In genomic region chr11:9351956-9352355, GRCh38 we compare ENCODE assay signal across 16 cellular contexts. TPM values are rescaled to one million over a fixed set of nuclear protein-coding genes. Genes with fewer than 3 reads are reported as not detected.
DNase-seq lines count a peak whose midpoint lies in the region; ATAC-seq and TF ChIP-seq lines count a peak whose summit lies in the region.
"Had no signal": no experiment of that assay in that cellular context is flagged by ENCODE, and none has a peak within 500 bp of the region (broad histone marks: within the 10 kb centered on the region; RNA-seq: fewer than 3 reads in every experiment).

No MANE protein-coding gene starts in this region.

- DNase-seq in AG08396 (ENCODE audit: low spot score) (peak; percentile 14), HCEC 1CT (peak; percentile 25), RWPE2 (ENCODE audit: low spot score) (no peak), foreskin keratinocyte (peak; percentile 64 to 84), NAMALWA (ENCODE audit: low spot score) (no peak), upper lobe of left lung (no peak), SJCRH30 (no peak), ACHN (no peak)
- DNase-seq: Calu3; CD4-positive, CD25-positive, alpha-beta regulatory T cell; NCI-H1930; NCI-H2171; NCI-H510A; NCI-H82; Peyer's patch; SIG-M5 had no signal

- H3K4me3 ChIP-seq in RWPE2 (ENCODE audit: severe bottlenecking) (no peak overlapping the region), upper lobe of left lung (no peak overlapping the region), SJCRH30 (no peak overlapping the region)
- H3K4me3 ChIP-seq: Peyer's patch had no signal

- TF ChIP-seq CTCF in RWPE2 (IDR thresholded peaks at IDR 0.05; ENCODE audit: poor library complexity, severe bottlenecking) (no peak), foreskin keratinocyte (conservative IDR thresholded peaks at IDR 0.05) (no peak), upper lobe of left lung (IDR thresholded peaks at IDR 0.05) (no peak)

- no peak for TF ChIP-seq POLR2A in upper lobe of left lung (IDR thresholded peaks at IDR 0.05)

- TF ChIP-seq EP300 in upper lobe of left lung (IDR thresholded peaks at IDR 0.05), result no peak

- in situ Hi-C loops in ACHN (cut with HindIII; ENCODE audit: low pct_ligation_motif_present, low pct_unique_long_range_greater_than_20kb, low sequenced_read_pairs), result no loop called here

- H3K27ac ChIP-seq in RWPE2 (ENCODE audit: poor library complexity, severe bottlenecking), result no peak overlapping the region
- peak overlapping the region; percentile 36 for H3K27ac ChIP-seq in foreskin keratinocyte
- H3K27ac ChIP-seq in upper lobe of left lung, result no peak overlapping the region
- no peak overlapping the region for H3K27ac ChIP-seq in SJCRH30
- H3K27ac ChIP-seq: Peyer's patch had no signal

- peak; percentile 36; the same call in 1 of the 3 replicates for ATAC-seq in RWPE2 (ENCODE audit: low read depth)
- peak; percentile 96 for ATAC-seq in foreskin keratinocyte
- no peak for ATAC-seq in upper lobe of left lung (ENCODE audit: low FRiP score in 2 of 2)

- H3K9me3 ChIP-seq in RWPE2 (ENCODE audit: severe bottlenecking) (no peaks in the 10 kb centered on the region), upper lobe of left lung (no peaks in the 10 kb centered on the region), SJCRH30 (replicated peaks) (no peaks in the 10 kb centered on the region; the same call in 1 of the 2 replicates)
- H3K9me3 ChIP-seq: Peyer's patch had no signal

- H3K4me1 ChIP-seq in RWPE2 (ENCODE audit: insufficient read depth, poor library complexity, severe bottlenecking), result no peaks in the 10 kb centered on the region
- H3K4me1 ChIP-seq in foreskin keratinocyte, result no peaks in the 10 kb centered on the region
- H3K4me1 ChIP-seq in upper lobe of left lung, result no peaks in the 10 kb centered on the region
- no peaks in the 10 kb centered on the region for H3K4me1 ChIP-seq in SJCRH30
- H3K4me1 ChIP-seq: Peyer's patch had no signal

- H3K27me3 ChIP-seq in RWPE2 (ENCODE audit: insufficient read depth, poor library complexity, severe bottlenecking) (no peaks in the 10 kb centered on the region), foreskin keratinocyte (no peaks in the 10 kb centered on the region), upper lobe of left lung (no peaks in the 10 kb centered on the region), SJCRH30 (no peaks in the 10 kb centered on the region)
- H3K27me3 ChIP-seq: Peyer's patch had no signal

- WGBS in upper lobe of left lung, 2 donors, result 91 to 92% methylated on average over 1 of the region's 1 CpG

- H3K36me3 ChIP-seq in RWPE2 (ENCODE audit: low read depth) (no peaks in the 10 kb centered on the region), upper lobe of left lung (no peaks in the 10 kb centered on the region), SJCRH30 (no peaks in the 10 kb centered on the region)
- H3K36me3 ChIP-seq: Peyer's patch had no signal

RNA-seq across cellular contexts. Expression of gene IPO7, which starts 32.5 kb away (rescaled TPM):
- 124 and 127 TPM in 2 replicates for total RNA-seq in foreskin keratinocyte
- 28.7 and 35.1 TPM in 2 replicates for polyA plus RNA-seq in foreskin keratinocyte
- 100 to 1,000 TPM in 2 of 6 donors, 10 to 100 TPM in 4; 37.7 to 184 (median 94.8) TPM for total RNA-seq in upper lobe of left lung
- total RNA-seq in SJCRH30 (2014; rRNA removed; shearing (Covaris generic)), result 188 and 204 TPM in 2 replicates

RNA-seq across cellular contexts. Expression of gene TMEM41B, which starts 37.6 kb away (rescaled TPM):
- 58.4 and 71.7 TPM in 2 replicates for total RNA-seq in foreskin keratinocyte
- polyA plus RNA-seq in foreskin keratinocyte, result 28.6 and 31.9 TPM in 2 replicates
- total RNA-seq in upper lobe of left lung, result 100 to 1,000 TPM in 2 of 6 donors, 10 to 100 TPM in 4; 61.7 to 114 (median 88.5) TPM
- total RNA-seq in SJCRH30 (2014; rRNA removed; shearing (Covaris generic)), result 69.5 and 73.3 TPM in 2 replicates

Comparison
In these comparisons a context has a peak if more than half of its experiments do, and no peak if none do; other contexts are left out.
1. DNase-seq: peak in AG08396 (single experiment), HCEC 1CT (single experiment) and foreskin keratinocyte (2 of 2); none in RWPE2 (single experiment), NAMALWA (single experiment), upper lobe of left lung (0 of 2), SJCRH30 (0 of 2) and ACHN (single experiment).
2. ATAC-seq: peak in RWPE2 (single experiment) and foreskin keratinocyte (single experiment); none in upper lobe of left lung (0 of 2).